16 cellular contexts compared by ENCODE assay signal in the genomic region with DNA sequence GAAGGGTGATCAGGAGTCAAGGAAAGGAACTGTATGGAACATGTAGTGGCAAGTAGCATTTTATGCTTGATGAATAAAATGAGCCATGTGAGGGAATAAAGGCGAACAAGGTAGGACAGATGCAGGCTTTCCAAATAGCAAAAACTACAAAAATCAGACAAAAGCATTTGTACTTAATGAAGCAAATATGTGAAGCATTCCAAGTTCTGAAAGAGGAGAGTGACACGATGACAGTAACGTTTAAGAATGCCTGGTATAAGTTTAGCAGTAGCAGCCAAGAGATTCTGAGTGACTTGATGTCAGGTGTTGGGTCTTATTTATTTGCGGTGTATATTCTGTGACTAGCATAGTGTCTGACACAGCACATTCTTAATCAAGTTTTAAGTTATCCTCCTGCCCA.
DNase-seq lines count a peak whose midpoint lies in the region; ATAC-seq and TF ChIP-seq lines count a peak whose summit lies in the region.
"Had no signal": no experiment of that assay in that cellular context is flagged by ENCODE, and none has a peak within 500 bp of the region (broad histone marks: within the 10 kb centered on the region; RNA-seq: fewer than 3 reads in every experiment).

No MANE protein-coding gene starts in this region.

- DNase-seq in EH (ENCODE audit: low read depth) (peak; percentile 49), LHCN-M2 (ENCODE audit: low read depth) (peak; percentile 52), epithelial cell of esophagus (ENCODE audit: low read depth) (peak; percentile 14), myocyte (ENCODE audit: low read depth) (peak; percentile 38), omental fat pad (ENCODE audit: low spot score) (no peak), HT-29 (ENCODE audit: low spot score) (no peak)
- DNase-seq in activated CD4-positive, alpha-beta T cell treated with anti-CD3 and anti-CD28 coated beads, Interleukin-2, amount 50 U/mL, for 4 hours = no peak
- DNase-seq: CD4-positive, alpha-beta T cell; H7; NCI-H1105 treated with DMSO at 0.1 percent for 48 hours; NCI-H1694; NCI-H2081 treated with DMSO at 0.1 percent for 48 hours; NCI-H446 treated with DMSO at 0.1 percent for 48 hours; NCI-H69 had no signal

- TF ChIP-seq CTCF in epithelial cell of esophagus (IDR thresholded peaks at IDR 0.05; ENCODE audit: insufficient read depth, low read depth, low read length, missing control alignments) (no peak), omental fat pad (IDR thresholded peaks at IDR 0.05) (no peak)

- no peak for ATAC-seq in omental fat pad (ENCODE audit: low FRiP score)
- no peak for ATAC-seq in HG03159 (IDR thresholded peaks at IDR 0.05; ENCODE audit: unreplicated experiment)
- ATAC-seq: Panc1 had no signal

- no peak overlapping the region for H3K4me3 ChIP-seq in epithelial cell of esophagus (ENCODE audit: low read length)

Comparison
In these comparisons a context has a peak if more than half of its experiments do, and no peak if none do; other contexts are left out.
1. DNase-seq: peak in EH (single experiment), LHCN-M2 (single experiment), epithelial cell of esophagus (single experiment) and myocyte (single experiment); none in omental fat pad (single experiment), HT-29 (single experiment) and activated CD4-positive, alpha-beta T cell treated with anti-CD3 and anti-CD28 coated beads, Interleukin-2, amount 50 U/mL, for 4 hours (0 of 2).